In genomic region chr2:172855588-172855987, GRCh38 we compare ENCODE assay signal across 29 cellular contexts.
"Had no signal": no experiment of that assay in that cellular context is flagged by ENCODE, and none has a peak within 500 bp of the region (broad histone marks: within the 10 kb centered on the region; RNA-seq: fewer than 3 reads in every experiment).

No MANE protein-coding gene starts in this region.

- H3K36me3 Mint-ChIP-seq: stimulated activated effector memory CD8-positive, alpha-beta T cell treated with anti-CD3 and anti-CD28 coated beads, Interleukin-12 subunit alpha, Interleukin-12 subunit beta, amount 100 ng/mL, for 72 hours; stimulated activated memory B cell treated with anti-CD40 and anti-IgM and Interleukin-4, amounts not matched to agents 10 μg/mL and 1 μg/mL and 100 μg/mL, for 72 hours; stimulated activated naive B cell treated with anti-CD40 and anti-IgM and Interleukin-4, amounts not matched to agents 10 μg/mL and 1 μg/mL and 100 μg/mL, for 72 hours had no signal

- H3K27me3 Mint-ChIP-seq: stimulated activated naive CD8-positive, alpha-beta T cell treated with anti-CD3 and anti-CD28 coated beads, Interleukin-15, Interleukin-2, amounts not matched to agents 100 ng/mL and 50 ng/mL, for 24 hours; type B pancreatic cell had no signal

- H3K4me3 ChIP-seq: stomach, suprapubic skin, testis, thoracic aorta, thyroid gland, tibial artery, tibial nerve, transverse colon, upper lobe of left lung, upper lobe of right lung, uterus, vagina had no signal

- H3K36me3 ChIP-seq: stomach, suprapubic skin, thoracic aorta, thyroid gland, tibial artery, tibial nerve, transverse colon, upper lobe of left lung, upper lobe of right lung, uterus, vagina had no signal

- H3K4me1 Mint-ChIP-seq: stimulated activated effector memory CD8-positive, alpha-beta T cell treated with anti-CD3 and anti-CD28 coated beads, Interleukin-12 subunit alpha, Interleukin-12 subunit beta, amount 100 ng/mL, for 72 hours; stimulated activated memory B cell treated with anti-CD40 and anti-IgM and Interleukin-4, amounts not matched to agents 10 μg/mL and 1 μg/mL and 100 μg/mL, for 72 hours; stimulated activated naive B cell treated with anti-CD40 and anti-IgM and Interleukin-4, amounts not matched to agents 10 μg/mL and 1 μg/mL and 100 μg/mL, for 72 hours; stimulated activated naive CD8-positive, alpha-beta T cell treated with anti-CD3 and anti-CD28 coated beads, Interleukin-15, amount 100 ng/mL, for 72 hours had no signal

- DNase-seq: stimulated activated CD4-positive, alpha-beta T cell treated with anti-CD3 and anti-CD28 coated beads, Interleukin-2, amount 100 ng/mL, for 48 hours; stimulated activated CD4-positive, alpha-beta T cell treated with anti-CD3 and anti-CD28 coated beads, Interleukin-4, amount 100 ng/mL, for 1 hour; stimulated activated CD4-positive, alpha-beta T cell treated with anti-CD3 and anti-CD28 coated beads, Interleukin-4, amount 100 ng/mL, for 24 hours; stimulated activated CD4-positive, alpha-beta T cell treated with anti-CD3 and anti-CD28 coated beads, Interleukin-4, amount 100 ng/mL, for 4 hours; stimulated activated CD8-positive, alpha-beta memory T cell treated with anti-CD3 and anti-CD28 coated beads, Interleukin-4, amount 100 ng/mL, for 48 hours; stimulated activated naive B cell treated with anti-CD40 and anti-IgM and Interleukin-4, amounts not matched to agents 10 μg/mL and 1 μg/mL and 100 μg/mL, for 72 hours; stimulated activated naive CD4-positive, alpha-beta T cell; stimulated activated naive CD4-positive, alpha-beta T cell treated with Interleukin-2 at 50 U/mL for 16 hours; stimulated activated naive CD8-positive, alpha-beta T cell treated with anti-CD3 and anti-CD28 coated beads, Interleukin-15, amount 100 ng/mL, for 72 hours; stimulated activated naive CD8-positive, alpha-beta T cell treated with anti-CD3 and anti-CD28 coated beads, Interleukin-15, Interleukin-2, amounts not matched to agents 100 U/mL and 50 U/mL, for 24 hours; stomach; substantia nigra; testis; thyroid gland; tibial artery; transverse colon; trophoblast cell; upper lobe of left lung; upper lobe of right lung; uterus had no signal

- H3K4me3 Mint-ChIP-seq: stimulated activated effector memory CD8-positive, alpha-beta T cell treated with anti-CD3 and anti-CD28 coated beads, Interleukin-12 subunit alpha, Interleukin-12 subunit beta, amount 100 ng/mL, for 72 hours; stimulated activated memory B cell treated with anti-CD40 and anti-IgM and Interleukin-4, amounts not matched to agents 10 μg/mL and 1 μg/mL and 100 μg/mL, for 72 hours; stimulated activated naive B cell treated with anti-CD40 and anti-IgM and Interleukin-4, amounts not matched to agents 10 μg/mL and 1 μg/mL and 100 μg/mL, for 72 hours; stimulated activated naive CD8-positive, alpha-beta T cell treated with anti-CD3 and anti-CD28 coated beads, Interleukin-15, amount 100 ng/mL, for 72 hours; stimulated activated naive CD8-positive, alpha-beta T cell treated with anti-CD3 and anti-CD28 coated beads, Interleukin-15, Interleukin-2, amounts not matched to agents 100 ng/mL and 50 ng/mL, for 24 hours; type B pancreatic cell had no signal

- FAIRE-seq: urothelium cell line had no signal

- H3K27me3 ChIP-seq: stomach, suprapubic skin, testis, thyroid gland, tibial artery, tibial nerve, upper lobe of left lung, upper lobe of right lung, uterus, vagina had no signal

- H3K9me3 ChIP-seq: suprapubic skin, testis, thoracic aorta, thyroid gland, uterus, vagina had no signal

- H3K27ac ChIP-seq: stomach, suprapubic skin, testis, thoracic aorta, thyroid gland, tibial artery, tibial nerve, transverse colon, upper lobe of left lung, upper lobe of right lung, uterus, vagina had no signal

- ATAC-seq: stimulated activated effector memory CD8-positive, alpha-beta T cell treated with anti-CD3 and anti-CD28 coated beads, Interleukin-12 subunit alpha, Interleukin-12 subunit beta, amount 100 ng/mL, for 72 hours; stimulated activated memory B cell treated with anti-CD40 and anti-IgM and Interleukin-4, amounts not matched to agents 10 μg/mL and 1 μg/mL and 100 μg/mL, for 72 hours; stimulated activated naive B cell treated with anti-CD40 and anti-IgM and Interleukin-4, amounts not matched to agents 10 μg/mL and 1 μg/mL and 100 μg/mL, for 72 hours; stimulated activated naive CD8-positive, alpha-beta T cell treated with anti-CD3 and anti-CD28 coated beads, Interleukin-15, amount 100 ng/mL, for 72 hours; stimulated activated naive CD8-positive, alpha-beta T cell treated with anti-CD3 and anti-CD28 coated beads, Interleukin-15, Interleukin-2, amounts not matched to agents 100 U/mL and 50 U/mL, for 24 hours; upper lobe of right lung had no signal

- H3K4me1 ChIP-seq: testis, thyroid gland, tibial artery, upper lobe of right lung, uterus had no signal
